17 cellular contexts compared by ENCODE assay signal in genomic region chr10:88372051-88372450, GRCh38.
DNase-seq lines count a peak whose midpoint lies in the region; ATAC-seq, FAIRE-seq and TF ChIP-seq lines count a peak whose summit lies in the region.
"Had no signal": no experiment of that assay in that cellular context is flagged by ENCODE, and none has a peak within 500 bp of the region (broad histone marks: within the 10 kb centered on the region; RNA-seq: fewer than 3 reads in every experiment).

No MANE protein-coding gene starts in this region.

- peak overlapping the region; percentile 19 for H2AFZ ChIP-seq in SU-DHL-6 (ENCODE audit: low read depth, low read length, severe bottlenecking)
- peak overlapping the region; percentile 44 for H2AFZ ChIP-seq in neuron (ENCODE audit: low read depth, low read length)

- no peak for TF ChIP-seq CTCF in SU-DHL-6 (IDR thresholded peaks at IDR 0.05; ENCODE audit: insufficient read depth, low read length, poor library complexity, severe bottlenecking)

- no peak overlapping the region for H3K9ac ChIP-seq in SU-DHL-6 (ENCODE audit: low read length)

- H3K27me3 ChIP-seq in SU-DHL-6 (ENCODE audit: low read length), result no peaks in the 10 kb centered on the region
- no peaks in the 10 kb centered on the region for H3K27me3 ChIP-seq in neuron (ENCODE audit: insufficient read depth, low read length)

- H3K4me3 ChIP-seq in SU-DHL-6 (ENCODE audit: insufficient read depth, low read length, poor library complexity, severe bottlenecking) (no peak overlapping the region), neuron (ENCODE audit: low read length) (no peak overlapping the region)

- H3K27ac ChIP-seq in SU-DHL-6 (ENCODE audit: low read depth, low read length), result no peak overlapping the region
- H3K27ac ChIP-seq: HL-60 had no signal

- H4K20me1 ChIP-seq in SU-DHL-6 (ENCODE audit: low read depth, low read length), result no peaks in the 10 kb centered on the region

- ATAC-seq in left colon (peak; percentile 30), GM19351 (IDR thresholded peaks at IDR 0.05; ENCODE audit: unreplicated experiment) (no peak)

- peaks cover 6% of the 10 kb centered on the region for H3K4me1 ChIP-seq in neuron (ENCODE audit: insufficient read depth, low read length)
- H3K4me1 ChIP-seq: Caco-2 had no signal

- no peak overlapping the region for H3K4me2 ChIP-seq in SU-DHL-6 (ENCODE audit: low read depth, low read length, poor library complexity, severe bottlenecking)

- no peaks in the 10 kb centered on the region for H3K79me2 ChIP-seq in SU-DHL-6 (ENCODE audit: insufficient read depth, low read length)

- no peaks in the 10 kb centered on the region for H3F3A ChIP-seq in SU-DHL-6 (ENCODE audit: insufficient read depth)

- intact Hi-C loops in left colon (cut with DNase I, micrococcal nuclease), result no loop called here

- peak; percentile 55 for FAIRE-seq in GM19239 (lab: Jason Lieb, UNC)

- no peaks in the 10 kb centered on the region for H3K9me2 ChIP-seq in SU-DHL-6 (replicated peaks; ENCODE audit: insufficient read depth, low read length)

- no peaks in the 10 kb centered on the region for H3K9me3 ChIP-seq in SU-DHL-6 (ENCODE audit: insufficient read depth, low read length)
- H3K9me3 ChIP-seq in neuron (ENCODE audit: low read length), result no peaks in the 10 kb centered on the region
- H3K9me3 ChIP-seq: Caco-2 had no signal

- H3K36me3 ChIP-seq in SU-DHL-6 (ENCODE audit: low read length) (no peaks in the 10 kb centered on the region), neuron (ENCODE audit: insufficient read depth, low read length) (no peaks in the 10 kb centered on the region)

- DNase-seq in GM19239 (ENCODE audit: insufficient read length, low spot score) (no peak), left colon (no peak), RPMI8226 (no peak), HUDEP-2 (lab: John Stamatoyannopoulos, UW; ENCODE audit: unreplicated experiment in 76 of 76) (no peak)
- DNase-seq in activated CD8-positive, alpha-beta memory T cell treated with anti-CD3 and anti-CD28 coated beads, Interleukin-2, amount 50 U/mL, for 4 hours, result no peak
- DNase-seq: Caco-2, DMS79, H9, MV-4-11, NCI-H1417 treated with DMSO at 0.1 percent for 48 hours, NCI-H2081, NCI-H510A treated with DMSO at 0.1 percent for 48 hours, SIG-M5 had no signal
